ENCODE assay signal across 22 cellular contexts in the genomic region with DNA sequence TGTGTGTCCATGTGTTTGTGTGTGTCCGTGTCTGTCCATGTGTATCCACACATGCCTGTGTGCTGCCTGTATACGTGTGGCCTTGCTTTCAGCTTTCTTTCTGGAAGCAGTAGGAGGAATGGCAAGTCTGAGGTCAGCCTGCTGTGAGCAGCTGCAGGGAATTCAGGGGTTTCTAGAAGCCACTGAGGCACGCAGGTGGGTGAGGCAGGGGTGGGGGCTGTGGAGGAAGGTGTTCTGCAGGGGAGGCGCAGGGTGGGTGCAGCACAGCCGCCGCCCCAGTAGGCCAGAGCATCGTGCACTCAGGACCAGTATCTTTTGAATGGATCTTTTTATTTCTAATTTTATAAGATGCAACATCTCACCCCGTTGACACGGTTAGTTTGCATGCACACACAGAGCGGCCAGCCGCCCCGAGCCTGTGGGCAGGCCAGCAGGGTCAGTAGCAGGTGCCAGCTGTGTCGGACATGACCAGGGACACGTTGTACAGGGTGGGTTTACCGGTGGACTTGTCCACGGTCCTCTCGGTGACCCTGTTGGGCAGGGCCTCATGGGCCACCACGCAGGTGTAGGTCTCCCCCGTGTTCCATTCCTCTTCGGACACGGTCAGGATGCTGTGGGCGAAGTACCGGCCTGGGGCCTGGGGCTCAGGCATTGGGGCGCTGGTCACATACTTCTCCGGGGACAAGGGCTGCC.
DNase-seq lines count a peak whose midpoint lies in the region; ATAC-seq and TF ChIP-seq lines count a peak whose summit lies in the region.
"Had no signal": no experiment of that assay in that cellular context is flagged by ENCODE, and none has a peak within 500 bp of the region (broad histone marks: within the 10 kb centered on the region; RNA-seq: fewer than 3 reads in every experiment).

No MANE protein-coding gene starts in this region.

- CTCF ChIA-PET in activated B cell treated with CpG ODN at 0.5 μM for 24 hours (lab: Charles Lee): no interaction called here

- TF ChIP-seq CTCF in activated B cell treated with CpG ODN at 0.5 μM for 24 hours (IDR thresholded peaks at IDR 0.05): no peak
- TF ChIP-seq CTCF in mucosa of descending colon (IDR thresholded peaks at IDR 0.05): no peak
- no peak for TF ChIP-seq CTCF in esophagus squamous epithelium (IDR thresholded peaks at IDR 0.05)

- H3K9me3 ChIP-seq in CD4-positive, CD25-positive, alpha-beta regulatory T cell (ENCODE audit: control insufficient read depth in 2 of 2, low read length in 2 of 2): no peaks in the 10 kb centered on the region
- H3K9me3 ChIP-seq in mucosa of descending colon (no peaks in the 10 kb centered on the region), esophagus squamous epithelium (peaks cover 0 to 12% (median 7%) of the 10 kb centered on the region in 3 donors)
- H3K9me3 ChIP-seq: ascending aorta, BE2C, heart left ventricle, stomach had no signal

- H3K27ac Mint-ChIP-seq in CD4-positive, CD25-positive, alpha-beta regulatory T cell: peak overlapping the region; percentile 17 to 90 (median 89)
- peak overlapping the region; percentile 99 for H3K27ac Mint-ChIP-seq in activated B cell treated with CpG ODN at 0.5 μM for 24 hours
- no peak overlapping the region for H3K27ac Mint-ChIP-seq in activated T-helper 17 cell treated with anti-CD3 and anti-CD28 coated beads, Interleukin-2, amount 50 U/mL, for 72 hours

- no peaks in the 10 kb centered on the region for H3K27me3 Mint-ChIP-seq in CD4-positive, CD25-positive, alpha-beta regulatory T cell
- no peaks in the 10 kb centered on the region for H3K27me3 Mint-ChIP-seq in activated B cell treated with CpG ODN at 0.5 μM for 24 hours
- H3K27me3 Mint-ChIP-seq in activated T-helper 17 cell treated with anti-CD3 and anti-CD28 coated beads, Interleukin-2, amount 50 U/mL, for 72 hours: peaks cover 3% of the 10 kb centered on the region

- ATAC-seq in CD4-positive, CD25-positive, alpha-beta regulatory T cell (ENCODE audit: low read depth in 2 of 2): no peak
- ATAC-seq in activated B cell treated with CpG ODN at 0.5 μM for 24 hours (ENCODE audit: low read depth): no peak
- no peak for ATAC-seq in mucosa of descending colon
- no peak for ATAC-seq in activated T-helper 17 cell treated with anti-CD3 and anti-CD28 coated beads, Interleukin-2, amount 50 U/mL, for 72 hours (replicated peaks)
- ATAC-seq: heart left ventricle; naive thymus-derived CD4-positive, alpha-beta T cell had no signal

- H3K36me3 ChIP-seq in CD4-positive, CD25-positive, alpha-beta regulatory T cell (ENCODE audit: control insufficient read depth, insufficient read depth, low read length): peaks cover 2% of the 10 kb centered on the region
- H3K36me3 ChIP-seq in mucosa of descending colon (ENCODE audit: low read depth) (no peaks in the 10 kb centered on the region), esophagus squamous epithelium (no peaks in the 10 kb centered on the region)
- H3K36me3 ChIP-seq: ascending aorta, heart left ventricle, ovary, SJSA1, stomach had no signal

- POLR2A ChIA-PET in activated B cell treated with CpG ODN at 0.5 μM for 24 hours (lab: Charles Lee): interaction anchor here (0.7 to 2.5 kb wide), 8 partner anchors 8 to 422 kb away, joined by 3 to 18 read pairs (median 8); no protein-coding TSS in a partner anchor

- 83 to 91% methylated on average over 6 to 11 of the region's 25 CpGs for WGBS in esophagus squamous epithelium, 2 donors

- peaks cover 50% of the 10 kb centered on the region for H3K4me1 ChIP-seq in CD4-positive, CD25-positive, alpha-beta regulatory T cell (ENCODE audit: control insufficient read depth, insufficient read depth, low read length, poor library complexity, severe bottlenecking)
- H3K4me1 ChIP-seq in mucosa of descending colon (ENCODE audit: low read depth): no peaks in the 10 kb centered on the region
- H3K4me1 ChIP-seq in esophagus squamous epithelium: no peaks in the 10 kb centered on the region
- H3K4me1 ChIP-seq: ascending aorta, heart left ventricle, SJSA1, stomach had no signal

- intact Hi-C loops in activated B cell treated with CpG ODN at 0.5 μM for 24 hours (cut with micrococcal nuclease) (loop anchor here (5.0 to 10.0 kb wide), 2 partner anchors 77 to 271 kb away; no protein-coding TSS in a partner anchor), mucosa of descending colon (cut with DNase I, micrococcal nuclease) (no loop called here), esophagus squamous epithelium (cut with DNase I) (no loop called here)

- no peaks in the 10 kb centered on the region for H3K27me3 ChIP-seq in CD4-positive, CD25-positive, alpha-beta regulatory T cell (ENCODE audit: control insufficient read depth, insufficient read depth, low read length)
- no peaks in the 10 kb centered on the region for H3K27me3 ChIP-seq in esophagus squamous epithelium
- H3K27me3 ChIP-seq: ascending aorta, BE2C, heart left ventricle, ovary, SJSA1, stomach had no signal

- H3K4me3 Mint-ChIP-seq in CD4-positive, CD25-positive, alpha-beta regulatory T cell: peak overlapping the region; percentile 5 to 56 (median 47)
- H3K4me3 Mint-ChIP-seq in activated B cell treated with CpG ODN at 0.5 μM for 24 hours: peak overlapping the region; percentile 98
- no peak overlapping the region for H3K4me3 Mint-ChIP-seq in activated T-helper 17 cell treated with anti-CD3 and anti-CD28 coated beads, Interleukin-2, amount 50 U/mL, for 72 hours
- H3K4me3 Mint-ChIP-seq: naive thymus-derived CD4-positive, alpha-beta T cell had no signal

- no peaks in the 10 kb centered on the region for H3K9me3 Mint-ChIP-seq in CD4-positive, CD25-positive, alpha-beta regulatory T cell
- no peaks in the 10 kb centered on the region for H3K9me3 Mint-ChIP-seq in activated B cell treated with CpG ODN at 0.5 μM for 24 hours
- H3K9me3 Mint-ChIP-seq in activated T-helper 17 cell treated with anti-CD3 and anti-CD28 coated beads, Interleukin-2, amount 50 U/mL, for 72 hours: no peaks in the 10 kb centered on the region

- DNase-seq in NCI-H2171 treated with DMSO at 0.1 percent for 48 hours (lab: John Stamatoyannopoulos, UW): peak; percentile 41
- no peak for DNase-seq in NCI-H2171 (lab: John Stamatoyannopoulos, UW)
- DNase-seq in CD4-positive, CD25-positive, alpha-beta regulatory T cell: no peak
- no peak for DNase-seq in activated B cell treated with CpG ODN at 0.5 μM for 24 hours
- peak in 2 of 3 donors; percentile 14 to 44 for DNase-seq in mucosa of descending colon
- DNase-seq in esophagus squamous epithelium (lab: John Stamatoyannopoulos, UW): no peak
- DNase-seq in T1000 (lab: John Stamatoyannopoulos, UW): no peak
- DNase-seq: activated naive CD4-positive, alpha-beta T cell treated with anti-CD3 and anti-CD28 coated beads, Interleukin-2, amount 50 U/mL, for 16 hours; Calu3; NCI-H1417 treated with DMSO at 0.1 percent for 48 hours; NCI-H774; PC-9; stomach had no signal

- H3K27ac ChIP-seq in CD4-positive, CD25-positive, alpha-beta regulatory T cell (ENCODE audit: insufficient read depth, low read length, poor library complexity, severe bottlenecking): no peak overlapping the region
- H3K27ac ChIP-seq in esophagus squamous epithelium: no peak overlapping the region
- H3K27ac ChIP-seq: 22Rv1, ascending aorta, heart left ventricle, ovary, PC-9, SJSA1, stomach had no signal

- no peaks in the 10 kb centered on the region for H3K36me3 Mint-ChIP-seq in CD4-positive, CD25-positive, alpha-beta regulatory T cell
- H3K36me3 Mint-ChIP-seq in activated B cell treated with CpG ODN at 0.5 μM for 24 hours (ENCODE audit: low read depth): peaks cover 74% of the 10 kb centered on the region
- no peaks in the 10 kb centered on the region for H3K36me3 Mint-ChIP-seq in activated T-helper 17 cell treated with anti-CD3 and anti-CD28 coated beads, Interleukin-2, amount 50 U/mL, for 72 hours (ENCODE audit: low read depth)

- no peak overlapping the region for H3K4me3 ChIP-seq in CD4-positive, CD25-positive, alpha-beta regulatory T cell (ENCODE audit: low read depth, low read length)
- H3K4me3 ChIP-seq in mucosa of descending colon: no peak overlapping the region
- no peak overlapping the region for H3K4me3 ChIP-seq in esophagus squamous epithelium
- H3K4me3 ChIP-seq: ascending aorta, heart left ventricle, ovary, PC-9, SJSA1, stomach had no signal

- TF ChIP-seq POLR2A in esophagus squamous epithelium (IDR thresholded peaks at IDR 0.05): no peak

- H3K4me1 Mint-ChIP-seq in CD4-positive, CD25-positive, alpha-beta regulatory T cell: peaks cover 0 to 48% (median 4%) of the 10 kb centered on the region in 4 donors
- peaks cover 43% of the 10 kb centered on the region for H3K4me1 Mint-ChIP-seq in activated B cell treated with CpG ODN at 0.5 μM for 24 hours
- no peaks in the 10 kb centered on the region for H3K4me1 Mint-ChIP-seq in activated T-helper 17 cell treated with anti-CD3 and anti-CD28 coated beads, Interleukin-2, amount 50 U/mL, for 72 hours
- H3K4me1 Mint-ChIP-seq: H9 had no signal

Comparison
In these comparisons a context has a peak if more than half of its experiments do, and no peak if none do; other contexts are left out.
1. DNase-seq: peak in NCI-H2171 treated with DMSO at 0.1 percent for 48 hours (single experiment) and mucosa of descending colon (2 of 3); none in NCI-H2171 (single experiment), CD4-positive, CD25-positive, alpha-beta regulatory T cell (0 of 3), activated B cell treated with CpG ODN at 0.5 μM for 24 hours (single experiment), esophagus squamous epithelium (single experiment) and T1000 (single experiment).